20 cellular contexts compared by ENCODE assay signal in genomic region chr6:45455408-45455807, GRCh38.
"Had no signal": no experiment of that assay in that cellular context is flagged by ENCODE, and none has a peak within 500 bp of the region (broad histone marks: within the 10 kb centered on the region; RNA-seq: fewer than 3 reads in every experiment).

No MANE protein-coding gene starts in this region.

- H3K4me3 ChIP-seq: left ventricle myocardium inferior, lung, pancreas, prostate gland, skin epidermis, spleen, suprapubic skin, thoracic aorta, tibial artery, vagina had no signal

- H3K27me3 ChIP-seq: spleen, suprapubic skin, tibial artery, vagina had no signal

- H3K36me3 ChIP-seq: left ventricle myocardium inferior, pancreas, prostate gland, spleen, suprapubic skin, thoracic aorta, tibial artery, vagina had no signal

- H3K9me3 ChIP-seq: pancreas, prostate gland, spleen, suprapubic skin, thoracic aorta, tibial artery, vagina had no signal

- H3K27ac ChIP-seq: left ventricle myocardium inferior, pancreas, prostate gland, suprapubic skin, thoracic aorta, tibial artery, vagina had no signal

- DNase-seq: islet precursor cell; left ventricle myocardium inferior; naive thymus-derived CD8-positive, alpha-beta T cell; nucleus accumbens; pancreas; posterior cingulate gyrus; retina; right cardiac atrium; spleen; stimulated activated CD4-positive, alpha-beta T cell treated with anti-CD3 and anti-CD28 coated beads, Interleukin-4, amount 100 ng/mL, for 24 hours; stimulated activated naive CD4-positive, alpha-beta T cell; tibial artery had no signal

- H3K4me1 ChIP-seq: left ventricle myocardium inferior, pancreas, prostate gland, suprapubic skin, tibial artery had no signal

- ATAC-seq: naive thymus-derived CD8-positive, alpha-beta T cell; pancreas; right cardiac atrium; sciatic nerve; stimulated activated effector memory CD8-positive, alpha-beta T cell treated with anti-CD3 and anti-CD28 coated beads, Interleukin-12 subunit alpha, Interleukin-12 subunit beta, amount 100 ng/mL, for 72 hours had no signal
